10 cellular contexts compared by ENCODE assay signal in genomic region chr1:211420389-211420788, GRCh38.
DNase-seq lines count a peak whose midpoint lies in the region; ATAC-seq and TF ChIP-seq lines count a peak whose summit lies in the region.
"Had no signal": no experiment of that assay in that cellular context is flagged by ENCODE, and none has a peak within 500 bp of the region (broad histone marks: within the 10 kb centered on the region; RNA-seq: fewer than 3 reads in every experiment).

No MANE protein-coding gene starts in this region.

- no peaks in the 10 kb centered on the region; the same call in 1 of the 2 replicates for H3K9me3 ChIP-seq in SJCRH30 (replicated peaks)

- no peaks in the 10 kb centered on the region for H3K27me3 ChIP-seq in SJCRH30

- peaks cover 21% of the 10 kb centered on the region for H3K4me1 ChIP-seq in SJCRH30

- TF ChIP-seq CTCF in AG10803 (conservative IDR thresholded peaks at IDR 0.05; ENCODE audit: low read length) (no peak), epithelial cell of esophagus (IDR thresholded peaks at IDR 0.05; ENCODE audit: insufficient read depth, low read depth, low read length, missing control alignments) (no peak)

- no peak overlapping the region for H3K4me3 ChIP-seq in AG10803 (ENCODE audit: low read length)
- no peak overlapping the region for H3K4me3 ChIP-seq in SJCRH30
- no peak overlapping the region for H3K4me3 ChIP-seq in epithelial cell of esophagus (ENCODE audit: low read length)

- H3K27ac ChIP-seq in SJCRH30: no peak overlapping the region

- no peaks in the 10 kb centered on the region for H3K36me3 ChIP-seq in SJCRH30

- peak; percentile 45 for DNase-seq in AG10803 (ENCODE audit: low read depth)
- peak; percentile 48 to 65 for DNase-seq in SJCRH30
- peak; percentile 8 for DNase-seq in epithelial cell of esophagus (ENCODE audit: low read depth)
- DNase-seq in DMS79 (lab: John Stamatoyannopoulos, UW): no peak
- DNase-seq in activated CD4-positive, CD25-positive, alpha-beta regulatory T cell treated with anti-CD3 and anti-CD28 coated beads, Interleukin-2, amount 50 U/mL, for 72 hours: no peak
- no peak for DNase-seq in inferior parietal cortex (ENCODE audit: extremely low spot score)
- DNase-seq in HPDE6-E6E7 (ENCODE audit: extremely low spot score): no peak
- DNase-seq: stimulated activated CD4-positive, alpha-beta T cell treated with anti-CD3 and anti-CD28 coated beads, Interleukin-2, amount 100 ng/mL, for 48 hours; T-helper 17 cell had no signal

- ATAC-seq in GM21786 (IDR thresholded peaks at IDR 0.05; ENCODE audit: unreplicated experiment): peak; percentile 46
- ATAC-seq: T-helper 17 cell had no signal

Comparison
In these comparisons a context has a peak if more than half of its experiments do, and no peak if none do; other contexts are left out.
1. DNase-seq: peak in AG10803 (single experiment), SJCRH30 (2 of 2) and epithelial cell of esophagus (single experiment); none in DMS79 (single experiment), activated CD4-positive, CD25-positive, alpha-beta regulatory T cell treated with anti-CD3 and anti-CD28 coated beads, Interleukin-2, amount 50 U/mL, for 72 hours (single experiment), inferior parietal cortex (single experiment) and HPDE6-E6E7 (single experiment).